ENCODE assay signal across 13 cellular contexts in the genomic region with DNA sequence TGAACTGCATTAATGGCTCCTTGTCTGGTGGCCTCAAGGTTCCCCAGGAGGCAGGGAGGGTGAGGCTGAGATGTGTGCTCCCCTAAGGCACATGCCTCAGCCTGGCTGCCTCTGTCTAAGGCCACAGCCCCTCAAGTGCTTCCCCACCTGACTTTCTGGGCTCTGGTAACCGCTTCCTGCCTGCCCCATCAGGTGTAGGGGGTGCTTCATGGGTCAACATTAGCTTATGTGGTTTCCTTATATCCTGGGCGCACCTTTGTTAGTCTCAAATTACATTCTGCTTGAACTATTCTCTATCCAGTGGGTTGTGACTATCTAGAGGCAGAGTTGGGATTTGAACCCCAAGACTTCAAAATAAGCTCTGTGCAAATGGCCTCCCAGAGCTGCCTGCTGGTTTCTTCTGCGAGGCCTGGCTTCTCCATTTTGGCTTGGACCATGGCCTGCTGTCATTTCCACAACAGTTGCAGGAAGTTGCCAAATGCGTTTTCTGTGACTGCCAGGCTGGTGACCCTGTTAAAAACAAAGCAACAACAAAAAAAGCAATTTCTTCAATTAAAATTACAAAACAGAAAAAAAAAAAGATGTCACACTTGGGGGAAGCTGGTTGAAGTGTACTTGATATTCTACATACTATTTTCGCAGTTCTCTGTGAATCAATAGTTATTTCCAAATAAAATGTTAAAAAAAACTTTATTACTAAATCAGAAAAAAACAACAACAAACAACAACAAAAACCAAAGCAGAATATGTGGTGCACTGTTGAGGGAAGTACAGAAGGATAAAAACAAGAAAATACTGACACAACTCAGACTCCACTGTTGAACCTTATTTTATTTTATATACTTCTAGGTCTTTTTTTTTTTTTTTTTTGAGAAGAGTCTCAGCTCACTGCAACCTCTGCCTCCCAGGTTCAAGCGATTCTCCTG. TPM values are rescaled to one million over a fixed set of nuclear protein-coding genes. Genes with fewer than 3 reads are reported as not detected.
DNase-seq lines count a peak whose midpoint lies in the region; ATAC-seq and TF ChIP-seq lines count a peak whose summit lies in the region.
"Had no signal": no experiment of that assay in that cellular context is flagged by ENCODE, and none has a peak within 500 bp of the region (broad histone marks: within the 10 kb centered on the region; RNA-seq: fewer than 3 reads in every experiment).

No MANE protein-coding gene starts in this region.

- H3K9me3 Mint-ChIP-seq in activated naive CD8-positive, alpha-beta T cell treated with anti-CD3 and anti-CD28 coated beads for 36 hours, result peaks cover 8% of the 10 kb centered on the region
- no peaks in the 10 kb centered on the region for H3K9me3 Mint-ChIP-seq in nephron progenitor cell
- no peaks in the 10 kb centered on the region for H3K9me3 Mint-ChIP-seq in osteocyte (ENCODE audit: unreplicated experiment)

- H3K27me3 Mint-ChIP-seq in activated naive CD8-positive, alpha-beta T cell treated with anti-CD3 and anti-CD28 coated beads for 36 hours, result no peaks in the 10 kb centered on the region
- H3K27me3 Mint-ChIP-seq in nephron progenitor cell (ENCODE audit: low read depth, poor library complexity) (no peaks in the 10 kb centered on the region), osteocyte (ENCODE audit: unreplicated experiment) (no peaks in the 10 kb centered on the region)

- H3K4me1 Mint-ChIP-seq in activated naive CD8-positive, alpha-beta T cell treated with anti-CD3 and anti-CD28 coated beads for 36 hours, result peaks cover 10% of the 10 kb centered on the region
- H3K4me1 Mint-ChIP-seq in nephron progenitor cell (peaks cover 5% of the 10 kb centered on the region), osteocyte (ENCODE audit: unreplicated experiment) (no peaks in the 10 kb centered on the region)

- peaks cover 31% of the 10 kb centered on the region for H3K36me3 Mint-ChIP-seq in activated naive CD8-positive, alpha-beta T cell treated with anti-CD3 and anti-CD28 coated beads for 36 hours
- H3K36me3 Mint-ChIP-seq in nephron progenitor cell (ENCODE audit: low read depth) (peaks cover 28% of the 10 kb centered on the region), osteocyte (ENCODE audit: unreplicated experiment) (peaks cover 4% of the 10 kb centered on the region)

- H3K4me3 Mint-ChIP-seq in activated naive CD8-positive, alpha-beta T cell treated with anti-CD3 and anti-CD28 coated beads for 36 hours, result no peak overlapping the region
- H3K4me3 Mint-ChIP-seq in nephron progenitor cell (no peak overlapping the region), osteocyte (ENCODE audit: unreplicated experiment) (no peak overlapping the region)

- TF ChIP-seq CTCF in nephron progenitor cell (IDR thresholded peaks at IDR 0.05) (no peak), osteocyte (IDR thresholded peaks at IDR 0.05) (no peak)

- DNase-seq in DMS153 (lab: John Stamatoyannopoulos, UW), result peak; percentile 26
- DNase-seq in DMS153 treated with DMSO at 0.1 percent for 48 hours (lab: John Stamatoyannopoulos, UW; ENCODE audit: unreplicated experiment), result no peak
- DNase-seq in KG1 (lab: John Stamatoyannopoulos, UW), result peak; percentile 56
- DNase-seq in activated naive CD8-positive, alpha-beta T cell treated with anti-CD3 and anti-CD28 coated beads for 36 hours, result no peak
- no peak for DNase-seq in nephron progenitor cell
- DNase-seq in osteocyte (ENCODE audit: extremely low spot score, unreplicated experiment), result no peak
- DNase-seq: DMS79; effector CD4-positive, alpha-beta T cell; MM.1S; NCI-H69; psoas muscle had no signal

- peak overlapping the region; percentile 71 for H3K27ac Mint-ChIP-seq in activated naive CD8-positive, alpha-beta T cell treated with anti-CD3 and anti-CD28 coated beads for 36 hours
- H3K27ac Mint-ChIP-seq in nephron progenitor cell, result peak overlapping the region; percentile 63
- no peak overlapping the region for H3K27ac Mint-ChIP-seq in osteocyte (ENCODE audit: unreplicated experiment)

- ATAC-seq in GM21390 (IDR thresholded peaks at IDR 0.05; ENCODE audit: unreplicated experiment), result no peak
- ATAC-seq in GM21447 (IDR thresholded peaks at IDR 0.05; ENCODE audit: unreplicated experiment), result no peak
- ATAC-seq: psoas muscle had no signal

RNA-seq across cellular contexts. Expression of a gene that starts 20.0 kb away (rescaled TPM):
- total RNA-seq in activated naive CD8-positive, alpha-beta T cell treated with anti-CD3 and anti-CD28 coated beads for 36 hours, result 10 to 100 TPM; 45.8 to 48.0 TPM
- total RNA-seq in osteocyte, result 48.1 and 51.6 TPM in 2 replicates

Comparison
In these comparisons a context has a peak if more than half of its experiments do, and no peak if none do; other contexts are left out.
1. DNase-seq: peak in DMS153 (single experiment) and KG1 (single experiment); none in DMS153 treated with DMSO at 0.1 percent for 48 hours (single experiment), activated naive CD8-positive, alpha-beta T cell treated with anti-CD3 and anti-CD28 coated beads for 36 hours (single experiment), nephron progenitor cell (single experiment) and osteocyte (single experiment).